In genomic region chr10:130924138-130924819, GRCh38 we compare ENCODE assay signal across 1 cellular context.
TF ChIP-seq lines count a peak whose summit lies in the region.

No MANE protein-coding gene starts in this region.

TF ChIP-seq in K562, 482 proteins besides CTCF, POLR2A, EP300 and RAD21 (continued from another document):
- no peak for TF ChIP-seq ZC3H4 (CRISPR knock-in tag; IDR thresholded peaks at IDR 0.05; ENCODE audit: borderline replicate concordance)
- TF ChIP-seq REST (CRISPR knock-in tag; IDR thresholded peaks at IDR 0.05; ENCODE audit: low read depth) = peak; percentile 87
- TF ChIP-seq ZNF512 (tag; IDR thresholded peaks at IDR 0.05) = no peak
